ENCODE assay signal across 1 cellular context in the genomic region with DNA sequence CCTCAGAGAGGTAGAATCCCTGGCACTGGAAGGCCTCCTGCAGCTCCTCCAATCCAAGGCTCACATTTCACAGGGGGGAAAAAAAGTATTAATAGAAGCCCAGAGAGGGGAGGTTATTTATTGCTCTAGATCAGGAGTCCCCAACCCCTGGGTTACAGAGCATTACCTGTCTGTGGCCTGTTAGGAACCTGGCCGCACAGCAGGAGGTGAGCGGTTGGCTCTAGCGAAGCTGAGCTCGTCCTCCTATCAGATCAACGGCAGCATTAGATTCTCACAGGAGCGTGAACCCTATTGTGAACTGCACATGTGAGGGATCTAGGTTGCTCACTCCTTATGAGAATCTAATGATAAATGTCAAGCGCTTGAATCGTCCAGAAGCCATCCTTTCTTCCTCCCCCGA.
TF ChIP-seq lines count a peak whose summit lies in the region.

No MANE protein-coding gene starts in this region.

TF ChIP-seq in WTC11, 78 proteins besides CTCF, POLR2A, EP300 and RAD21 (continued from another document):
- TF ChIP-seq SOX15 (CRISPR knock-in tag; IDR thresholded peaks at IDR 0.05) (no peak), SP1 (CRISPR knock-in tag; conservative IDR thresholded peaks at IDR 0.05) (no peak), TP53 (CRISPR knock-in tag; IDR thresholded peaks at IDR 0.05) (no peak)
- TF ChIP-seq, protein P1, sequence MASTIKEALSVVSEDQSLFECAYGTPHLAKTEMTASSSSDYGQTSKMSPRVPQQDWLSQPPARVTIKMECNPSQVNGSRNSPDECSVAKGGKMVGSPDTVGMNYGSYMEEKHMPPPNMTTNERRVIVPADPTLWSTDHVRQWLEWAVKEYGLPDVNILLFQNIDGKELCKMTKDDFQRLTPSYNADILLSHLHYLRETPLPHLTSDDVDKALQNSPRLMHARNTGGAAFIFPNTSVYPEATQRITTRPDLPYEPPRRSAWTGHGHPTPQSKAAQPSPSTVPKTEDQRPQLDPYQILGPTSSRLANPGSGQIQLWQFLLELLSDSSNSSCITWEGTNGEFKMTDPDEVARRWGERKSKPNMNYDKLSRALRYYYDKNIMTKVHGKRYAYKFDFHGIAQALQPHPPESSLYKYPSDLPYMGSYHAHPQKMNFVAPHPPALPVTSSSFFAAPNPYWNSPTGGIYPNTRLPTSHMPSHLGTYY (CRISPR knock-in tag; IDR thresholded peaks at IDR 0.05) = no peak
- TF ChIP-seq, protein P2, sequence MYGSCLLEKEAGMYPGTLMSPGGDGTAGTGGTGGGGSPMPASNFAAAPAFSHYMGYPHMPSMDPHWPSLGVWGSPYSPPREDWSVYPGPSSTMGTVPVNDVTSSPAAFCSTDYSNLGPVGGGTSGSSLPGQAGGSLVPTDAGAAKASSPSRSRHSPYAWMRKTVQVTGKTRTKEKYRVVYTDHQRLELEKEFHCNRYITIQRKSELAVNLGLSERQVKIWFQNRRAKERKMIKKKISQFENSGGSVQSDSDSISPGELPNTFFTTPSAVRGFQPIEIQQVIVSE (CRISPR knock-in tag; IDR thresholded peaks at IDR 0.05; ENCODE audit: borderline replicate concordance) = no peak
